ENCODE assay signal across 8 cellular contexts in genomic region chr4:184382189-184382846, GRCh38.
A peak's percentile ranks its signal among the peaks of the same experiment; 100 is the strongest.
DNase-seq lines count a peak whose midpoint lies in the region; ATAC-seq and TF ChIP-seq lines count a peak whose summit lies in the region.

No MANE protein-coding gene starts in this region.

- H3K27me3 Mint-ChIP-seq in WTC11 (ENCODE audit: low read depth) (no peaks in the 10 kb centered on the region), natural killer cell (ENCODE audit: low read depth in 2 of 2) (no peaks in the 10 kb centered on the region)

- H3K4me1 Mint-ChIP-seq in WTC11 (peaks cover 57% of the 10 kb centered on the region), natural killer cell (peaks cover 50 to 53% of the 10 kb centered on the region in 2 donors)

- H3K4me3 ChIP-seq in GM08714 (ENCODE audit: low read length) = peak overlapping the region; percentile 64; the same call in 1 of the 2 replicates

- H3K36me3 Mint-ChIP-seq in WTC11 (peaks cover 7% of the 10 kb centered on the region), natural killer cell (peaks cover 11% of the 10 kb centered on the region)

- H3K27ac Mint-ChIP-seq in WTC11 (peak overlapping the region; percentile 50), natural killer cell (peak overlapping the region; percentile 8 to 65)

- CTCF ChIA-PET in WTC11 (lab: Charles Lee) = interaction anchor here (1.2 kb wide), 1 partner anchor 118 kb away, joined by 3 read pairs; no protein-coding TSS in a partner anchor

- DNase-seq in WTC11 (ENCODE audit: low spot score) (no peak), natural killer cell (no peak), NCI-H1694 treated with DMSO at 0.1 percent for 48 hours (lab: John Stamatoyannopoulos, UW) (no peak)
- no peak for DNase-seq in activated CD4-positive, alpha-beta T cell treated with anti-CD3 and anti-CD28 coated beads, Interleukin-2, amount 50 U/mL, for 4 hours

- peaks cover 13% of the 10 kb centered on the region; the same call in 1 of the 2 replicates for H3K9me3 Mint-ChIP-seq in WTC11
- no peaks in the 10 kb centered on the region for H3K9me3 Mint-ChIP-seq in natural killer cell

- intact Hi-C loops in natural killer cell (cut with micrococcal nuclease) = loop anchor here (5.0 kb wide), 1 partner anchor 40 kb away; no protein-coding TSS in a partner anchor

- POLR2A ChIA-PET in WTC11 (lab: Charles Lee) = no interaction called here

- H3K4me3 Mint-ChIP-seq in WTC11 (no peak overlapping the region), natural killer cell (peak overlapping the region; percentile 21)

- peak; percentile 36 for ATAC-seq in HG03025 (IDR thresholded peaks at IDR 0.05; ENCODE audit: low FRiP score, unreplicated experiment)
- ATAC-seq in WTC11 = no peak
- peak; percentile 73 to 83 (median 79) for ATAC-seq in natural killer cell
- ATAC-seq in GM18519 (IDR thresholded peaks at IDR 0.05; ENCODE audit: low FRiP score, unreplicated experiment) = no peak
- ATAC-seq in GM21528 (IDR thresholded peaks at IDR 0.05; ENCODE audit: low FRiP score, unreplicated experiment) = no peak

- TF ChIP-seq CTCF in WTC11 (IDR thresholded peaks at IDR 0.05) (no peak), natural killer cell (IDR thresholded peaks at IDR 0.05) (no peak)

TF ChIP-seq in WTC11, 78 proteins besides CTCF, POLR2A, EP300 and RAD21:
- TF ChIP-seq ZNF219 (CRISPR knock-in tag; IDR thresholded peaks at IDR 0.05; ENCODE audit: borderline replicate concordance) = no peak
- TF ChIP-seq ZNF317 (CRISPR knock-in tag; IDR thresholded peaks at IDR 0.05; ENCODE audit: borderline replicate concordance, low read depth) = no peak
- no peak for TF ChIP-seq ZNF396 (CRISPR knock-in tag; IDR thresholded peaks at IDR 0.05; ENCODE audit: borderline replicate concordance)
- no peak for TF ChIP-seq NFATC4 (CRISPR knock-in tag; IDR thresholded peaks at IDR 0.05)
- no peak for TF ChIP-seq USF1 (CRISPR knock-in tag; IDR thresholded peaks at IDR 0.05)
- no peak for TF ChIP-seq ZNF512 (CRISPR knock-in tag; IDR thresholded peaks at IDR 0.05; ENCODE audit: borderline replicate concordance)
- TF ChIP-seq GABPB1 (CRISPR knock-in tag; IDR thresholded peaks at IDR 0.05) = 0 out of 2 replicates have a peak, but pooled peaks have one; percentile 22
- TF ChIP-seq USF2 (CRISPR knock-in tag; IDR thresholded peaks at IDR 0.05) = no peak

Comparison
In these comparisons a context has a peak if more than half of its experiments do, and no peak if none do; other contexts are left out.
1. ATAC-seq: peak in HG03025 (single experiment) and natural killer cell (3 of 3); none in WTC11 (single experiment), GM18519 (single experiment) and GM21528 (single experiment).